ENCODE assay signal across 28 cellular contexts in genomic region chr5:50927953-50928352, GRCh38.
"Had no signal": no experiment of that assay in that cellular context is flagged by ENCODE, and none has a peak within 500 bp of the region (broad histone marks: within the 10 kb centered on the region; RNA-seq: fewer than 3 reads in every experiment).

No MANE protein-coding gene starts in this region.

- H3K4me1 ChIP-seq: parathyroid adenoma, psoas muscle, spleen, suprapubic skin, testis, transverse colon, upper lobe of right lung, uterus had no signal

- H2AFZ ChIP-seq: neural progenitor cell, parathyroid adenoma had no signal

- H3K36me3 ChIP-seq: neural progenitor cell, ovary, spleen, suprapubic skin, tibial artery, transverse colon, upper lobe of right lung, uterus had no signal

- ATAC-seq: natural killer cell; psoas muscle; right cardiac atrium; sciatic nerve; stimulated activated memory B cell treated with anti-CD40 and anti-IgM and Interleukin-4, amounts not matched to agents 10 μg/mL and 1 μg/mL and 100 μg/mL, for 72 hours; stimulated activated naive CD8-positive, alpha-beta T cell treated with anti-CD3 and anti-CD28 coated beads, Interleukin-15, amount 100 ng/mL, for 72 hours; stimulated activated naive CD8-positive, alpha-beta T cell treated with anti-CD3 and anti-CD28 coated beads, Interleukin-15, Interleukin-2, amounts not matched to agents 100 U/mL and 50 U/mL, for 24 hours; upper lobe of right lung had no signal

- H3K27me3 ChIP-seq: neural progenitor cell, ovary, suprapubic skin, testis, tibial artery, transverse colon, uterus had no signal

- H3K27ac ChIP-seq: neural progenitor cell, ovary, parathyroid adenoma, psoas muscle, skin epidermis, spleen, suprapubic skin, testis, tibial artery, transverse colon, upper lobe of right lung, uterus had no signal

- H3K4me2 ChIP-seq: neural progenitor cell, smooth muscle cell had no signal

- H3K4me3 ChIP-seq: neural progenitor cell, ovary, psoas muscle, skin epidermis, smooth muscle cell, spleen, suprapubic skin, testis, tibial artery, transverse colon, upper lobe of right lung, uterus had no signal

- H3K79me2 ChIP-seq: parathyroid adenoma had no signal

- H3K9ac ChIP-seq: neural progenitor cell, parathyroid adenoma had no signal

- H3K9me3 ChIP-seq: ovary, psoas muscle, spleen, suprapubic skin, testis, tibial artery, transverse colon, upper lobe of right lung, uterus had no signal

- DNase-seq: natural killer cell; occipital lobe; ovary; posterior cingulate gyrus; psoas muscle; right cardiac atrium; spleen; stimulated activated CD4-positive, alpha-beta T cell treated with anti-CD3 and anti-CD28 coated beads, Interleukin-12 subunit alpha, Interleukin-12 subunit beta, amount 100 ng/mL, for 4 hours; stimulated activated CD4-positive, alpha-beta T cell treated with anti-CD3 and anti-CD28 coated beads, Interleukin-1b, Interleukin-23, amount 100 ng/mL, for 48 hours; stimulated activated CD4-positive, alpha-beta T cell treated with anti-CD3 and anti-CD28 coated beads, Interleukin-4, amount 100 ng/mL, for 1 hour; stimulated activated CD4-positive, alpha-beta T cell treated with anti-CD3 and anti-CD28 coated beads, Interleukin-4, amount 100 ng/mL, for 4 hours; stimulated activated CD8-positive, alpha-beta memory T cell treated with anti-CD3 and anti-CD28 coated beads, Interleukin-4, amount 100 ng/mL, for 48 hours; stimulated activated naive CD4-positive, alpha-beta T cell; stimulated activated naive CD8-positive, alpha-beta T cell treated with anti-CD3 and anti-CD28 coated beads, Interleukin-15, amount 100 ng/mL, for 72 hours; stimulated activated naive CD8-positive, alpha-beta T cell treated with anti-CD3 and anti-CD28 coated beads, Interleukin-15, Interleukin-2, amounts not matched to agents 100 U/mL and 50 U/mL, for 24 hours; substantia nigra; testis; tibial artery; transverse colon; upper lobe of right lung; uterus had no signal
